8 cellular contexts compared by ENCODE assay signal in the genomic region with DNA sequence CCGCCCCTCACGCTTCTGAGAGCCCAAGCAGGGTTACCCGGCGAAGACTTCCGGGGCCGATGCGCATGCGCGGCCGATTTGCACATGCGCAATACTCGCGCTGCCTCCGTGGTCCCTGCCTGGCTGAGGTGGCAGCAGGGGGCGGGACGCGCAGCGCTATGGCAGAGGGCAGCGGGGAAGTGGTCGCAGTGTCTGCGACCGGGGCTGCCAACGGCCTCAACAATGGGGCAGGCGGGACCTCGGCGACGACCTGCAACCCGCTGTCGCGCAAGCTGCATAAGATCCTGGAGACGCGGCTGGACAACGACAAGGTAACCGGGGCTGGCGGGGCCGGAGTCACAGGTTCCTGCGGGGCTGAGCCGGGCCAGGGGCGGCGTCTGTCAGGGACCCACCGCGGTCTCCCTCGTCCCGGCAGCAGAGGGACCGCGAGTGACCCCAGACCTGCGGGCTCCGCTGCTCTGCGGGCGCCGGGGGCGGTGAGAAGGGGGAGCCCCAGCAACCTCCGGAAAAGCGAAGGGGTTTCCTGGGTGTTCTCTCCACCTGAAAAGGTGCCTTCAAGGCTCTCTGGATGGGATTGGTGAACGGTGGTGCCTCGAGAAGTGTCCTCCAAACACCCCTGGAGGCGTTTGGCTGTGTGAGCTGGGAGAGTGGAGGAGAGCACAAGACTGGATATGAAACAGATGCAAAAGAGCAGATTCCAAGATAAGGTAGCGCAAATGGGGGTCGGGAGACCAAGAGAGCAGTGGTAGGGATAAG. TPM values are rescaled to one million over a fixed set of nuclear protein-coding genes. Genes with fewer than 3 reads are reported as not detected.
DNase-seq lines count a peak whose midpoint lies in the region; ATAC-seq and TF ChIP-seq lines count a peak whose summit lies in the region.

A gene (plus strand): TSS at position 94 of the 756 bp plus-strand sequence. CDS start 65 bp downstream, at position 159.

- H3K36me3 Mint-ChIP-seq in neural progenitor cell: no peaks in the 10 kb centered on the region

- TF ChIP-seq CTCF in Loucy (conservative IDR thresholded peaks at IDR 0.05; ENCODE audit: low read length): no peak
- peak; percentile 8 for TF ChIP-seq CTCF in foreskin keratinocyte (conservative IDR thresholded peaks at IDR 0.05)
- TF ChIP-seq CTCF in neural progenitor cell (IDR thresholded peaks at IDR 0.05): no peak

- peak within 1 kb of the TSS; percentile 74 for H3K4me2 ChIP-seq in Loucy (ENCODE audit: low read depth, low read length, poor library complexity, severe bottlenecking)
- H3K4me2 ChIP-seq in neural progenitor cell: peak within 1 kb of the TSS; percentile 93

- H3K9me2 ChIP-seq in Loucy (replicated peaks; ENCODE audit: low read depth, low read length): no peaks in the 10 kb centered on the region; the same call in 1 of the 2 replicates

- H3K27ac ChIP-seq in foreskin keratinocyte (no peak within 1 kb of the TSS), neural progenitor cell (no peak within 1 kb of the TSS), stomach smooth muscle (ENCODE audit: low read length) (peak within 1 kb of the TSS; percentile 7)

- peaks cover 13% of the 10 kb centered on the region for H3K4me1 Mint-ChIP-seq in neural progenitor cell

- H3K4me3 Mint-ChIP-seq in neural progenitor cell: peak within 1 kb of the TSS; percentile 100

- H3K4me3 ChIP-seq in H7 (ENCODE audit: insufficient read depth, low read depth, low read length) (peak within 1 kb of the TSS; percentile 89), Loucy (ENCODE audit: low read length, poor library complexity, severe bottlenecking) (peak within 1 kb of the TSS; percentile 78), neural progenitor cell (peak within 1 kb of the TSS; percentile 91), stomach smooth muscle (ENCODE audit: low read length in 2 of 2) (peak within 1 kb of the TSS; percentile 88 to 94)

- H3K27me3 Mint-ChIP-seq in neural progenitor cell (ENCODE audit: insufficient read depth, low read depth): no peaks in the 10 kb centered on the region

- H3K4me1 ChIP-seq in Loucy (ENCODE audit: insufficient read depth, low read length, poor library complexity, severe bottlenecking) (peaks cover 29% of the 10 kb centered on the region), foreskin keratinocyte (no peaks in the 10 kb centered on the region), neural progenitor cell (peaks cover 5% of the 10 kb centered on the region), stomach smooth muscle (ENCODE audit: control insufficient read depth, insufficient read depth, low read length) (no peaks in the 10 kb centered on the region)

- DNase-seq in GF-D8 (lab: John Stamatoyannopoulos, UW) (peak; percentile 61), H7 (peak; percentile 86), SHP77 (lab: John Stamatoyannopoulos, UW) (peak; percentile 70 to 81), activated gamma-delta T cell (lab: John Stamatoyannopoulos, UW) (peak; percentile 90), foreskin keratinocyte (peak; percentile 33 to 70), neural progenitor cell (ENCODE audit: low spot score) (peak; percentile 92)

- peak within 1 kb of the TSS; percentile 93 for H3K27ac Mint-ChIP-seq in neural progenitor cell

- no peaks in the 10 kb centered on the region for H3K9me3 Mint-ChIP-seq in neural progenitor cell

- H2AFZ ChIP-seq in Loucy (ENCODE audit: low read length) (peak within 1 kb of the TSS; percentile 97), neural progenitor cell (replicated peaks) (peak within 1 kb of the TSS; percentile 97)

- H3K9me3 ChIP-seq in Loucy (ENCODE audit: insufficient read depth, low read depth, low read length) (no peaks in the 10 kb centered on the region), neural progenitor cell (ENCODE audit: low read depth) (no peaks in the 10 kb centered on the region), stomach smooth muscle (ENCODE audit: control insufficient read depth in 2 of 2, low read length in 2 of 2) (no peaks in the 10 kb centered on the region)

- peaks cover 29% of the 10 kb centered on the region for H3K79me2 ChIP-seq in Loucy (ENCODE audit: insufficient read depth, low read length)
- H3K79me2 ChIP-seq in neural progenitor cell (ENCODE audit: low read depth): peaks cover 19% of the 10 kb centered on the region

- no peaks in the 10 kb centered on the region for H3K27me3 ChIP-seq in H7 (ENCODE audit: control insufficient read depth, insufficient read depth, low read length)
- H3K27me3 ChIP-seq in Loucy (ENCODE audit: insufficient read depth, low read length, poor library complexity, severe bottlenecking): peaks cover 35% of the 10 kb centered on the region
- no peaks in the 10 kb centered on the region for H3K27me3 ChIP-seq in foreskin keratinocyte
- H3K27me3 ChIP-seq in neural progenitor cell: no peaks in the 10 kb centered on the region
- H3K27me3 ChIP-seq in stomach smooth muscle (ENCODE audit: control insufficient read depth in 1 of 2, insufficient read depth in 2 of 2, low read length in 2 of 2): no peaks in the 10 kb centered on the region

- peak; percentile 92 for ATAC-seq in foreskin keratinocyte

- peak within 1 kb of the TSS; percentile 86 for H3K9ac ChIP-seq in Loucy (ENCODE audit: low read depth, low read length, poor library complexity, severe bottlenecking)
- peak within 1 kb of the TSS; percentile 49 for H3K9ac ChIP-seq in neural progenitor cell
- peak within 1 kb of the TSS; percentile 73 to 77 for H3K9ac ChIP-seq in stomach smooth muscle (ENCODE audit: low read length in 2 of 2)

- H3K36me3 ChIP-seq in H7 (replicated peaks; ENCODE audit: control insufficient read depth, insufficient read depth, low read length) (no peaks in the 10 kb centered on the region), Loucy (ENCODE audit: insufficient read depth, low read length) (no peaks in the 10 kb centered on the region), neural progenitor cell (no peaks in the 10 kb centered on the region), stomach smooth muscle (ENCODE audit: control insufficient read depth in 2 of 2, insufficient read depth in 2 of 2, low read length in 2 of 2) (no peaks in the 10 kb centered on the region)

- no peaks in the 10 kb centered on the region for H3F3A ChIP-seq in Loucy (ENCODE audit: low read depth)
- peaks cover 6% of the 10 kb centered on the region for H3F3A ChIP-seq in neural progenitor cell (ENCODE audit: low read depth)

- H4K20me1 ChIP-seq in Loucy (ENCODE audit: insufficient read depth, low read length, poor library complexity, severe bottlenecking): peaks cover 9% of the 10 kb centered on the region
- H4K20me1 ChIP-seq in neural progenitor cell (ENCODE audit: low read depth): no peaks in the 10 kb centered on the region

RNA-seq across cellular contexts. Expression of the gene that starts here (rescaled TPM):
- total RNA-seq in H7 (2014; rRNA removed; shearing (Covaris generic)): 9.0 and 17.0 TPM in 2 replicates
- 14.5 and 17.7 TPM in 2 replicates for total RNA-seq in foreskin keratinocyte
- polyA plus RNA-seq in foreskin keratinocyte: 5.0 and 5.1 TPM in 2 replicates
- 18.9 and 33.1 TPM in 2 replicates for total RNA-seq in neural progenitor cell (ENCODE audit: low replicate concordance)
